Comparison of ENCODE assay signal across 26 cellular contexts in the genomic region with DNA sequence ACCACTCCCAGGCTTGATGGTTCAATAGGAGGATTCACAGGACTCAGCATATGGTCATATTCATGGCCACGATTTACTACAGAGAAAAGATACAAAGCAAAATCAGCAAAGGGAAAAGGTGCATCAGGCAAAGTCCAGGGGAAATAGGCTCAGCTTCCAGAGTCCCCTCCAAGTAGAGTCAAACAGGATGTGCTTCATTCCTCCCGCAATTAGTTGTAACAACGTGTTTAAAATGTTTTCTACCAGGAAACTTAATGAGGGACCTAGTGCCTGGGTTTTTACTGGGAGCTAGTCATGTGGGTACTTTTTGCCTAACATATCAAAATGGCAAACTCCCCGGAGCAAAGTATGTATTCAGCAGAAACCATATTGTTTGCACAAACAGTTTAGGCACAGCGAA.
"Had no signal": no experiment of that assay in that cellular context is flagged by ENCODE, and none has a peak within 500 bp of the region (broad histone marks: within the 10 kb centered on the region; RNA-seq: fewer than 3 reads in every experiment).

No MANE protein-coding gene starts in this region.

- H3K27ac ChIP-seq: left lung, lower lobe of right lung, ovary, right atrium auricular region, right lobe of liver, suprapubic skin, thoracic aorta, tibial artery, uterus had no signal

- H3K4me1 Mint-ChIP-seq: mesothelial cell of epicardium had no signal

- H3K27me3 ChIP-seq: left lung, ovary, right atrium auricular region, right lobe of liver, suprapubic skin, tibial artery, uterus had no signal

- ATAC-seq: left colon; left lung; lower lobe of right lung; natural killer cell; right lobe of liver; stimulated activated naive B cell treated with anti-CD40 and anti-IgM and Interleukin-4, amounts not matched to agents 10 μg/mL and 1 μg/mL and 100 μg/mL, for 72 hours; stimulated activated naive CD8-positive, alpha-beta T cell treated with anti-CD3 and anti-CD28 coated beads, Interleukin-15, Interleukin-2, amounts not matched to agents 100 U/mL and 50 U/mL, for 24 hours had no signal

- H3K27ac Mint-ChIP-seq: immature natural killer cell; mesothelial cell of epicardium; naive B cell; natural killer cell; progenitor cell of endocrine pancreas; stimulated activated naive B cell treated with anti-CD40 and anti-IgM and Interleukin-4, amounts not matched to agents 10 μg/mL and 1 μg/mL and 100 μg/mL, for 72 hours; type B pancreatic cell had no signal

- H3K9me3 ChIP-seq: left lung, lower lobe of right lung, ovary, right atrium auricular region, right lobe of liver, suprapubic skin, thoracic aorta, tibial artery, uterus had no signal

- DNase-seq: hypothalamus; immature natural killer cell; kidney; left colon; left lung; lower lobe of right lung; mammary epithelial cell; mesendoderm; naive B cell; natural killer cell; right lobe of liver; stimulated activated CD4-positive, alpha-beta T cell treated with anti-CD3 and anti-CD28 coated beads, Interleukin-15, amount 100 ng/mL, for 24 hours; stimulated activated CD4-positive, alpha-beta T cell treated with anti-CD3 and anti-CD28 coated beads, Interleukin-2, amount 100 ng/mL, for 24 hours; stimulated activated CD4-positive, alpha-beta T cell treated with anti-CD3 and anti-CD28 coated beads, Interleukin-4, amount 100 ng/mL, for 1 hour; stimulated activated naive B cell treated with anti-CD40 and anti-IgM and Interleukin-4, amounts not matched to agents 10 μg/mL and 1 μg/mL and 100 μg/mL, for 72 hours; stimulated activated naive CD8-positive, alpha-beta T cell treated with anti-CD3 and anti-CD28 coated beads, Interleukin-15, Interleukin-2, amounts not matched to agents 100 U/mL and 50 U/mL, for 24 hours; tibial artery; uterus had no signal

- H3K4me3 ChIP-seq: left lung, lower lobe of right lung, ovary, right atrium auricular region, right lobe of liver, smooth muscle cell, suprapubic skin, thoracic aorta, tibial artery, uterus had no signal

- H3K4me3 Mint-ChIP-seq: immature natural killer cell; mesothelial cell of epicardium; naive B cell; natural killer cell; stimulated activated naive B cell treated with anti-CD40 and anti-IgM and Interleukin-4, amounts not matched to agents 10 μg/mL and 1 μg/mL and 100 μg/mL, for 72 hours; type B pancreatic cell had no signal

- H3K9me3 Mint-ChIP-seq: immature natural killer cell; mesothelial cell of epicardium; naive B cell; natural killer cell; stimulated activated naive B cell treated with anti-CD40 and anti-IgM and Interleukin-4, amounts not matched to agents 10 μg/mL and 1 μg/mL and 100 μg/mL, for 72 hours; type B pancreatic cell had no signal

- H3K4me1 ChIP-seq: left lung, lower lobe of right lung, right atrium auricular region, right lobe of liver, suprapubic skin, tibial artery, uterus had no signal

- H3K27me3 Mint-ChIP-seq: naive B cell; progenitor cell of endocrine pancreas; stimulated activated naive B cell treated with anti-CD40 and anti-IgM and Interleukin-4, amounts not matched to agents 10 μg/mL and 1 μg/mL and 100 μg/mL, for 72 hours; type B pancreatic cell had no signal

- H3K36me3 ChIP-seq: ovary, right atrium auricular region, thoracic aorta, uterus had no signal

- H3K36me3 Mint-ChIP-seq: natural killer cell had no signal
